ENCODE assay signal across 8 cellular contexts in genomic region chr15:84716036-84716732, GRCh38. TPM values are rescaled to one million over a fixed set of nuclear protein-coding genes. Genes with fewer than 3 reads are reported as not detected.
A peak's percentile ranks its signal among the peaks of the same experiment; 100 is the strongest.
DNase-seq lines count a peak whose midpoint lies in the region; ATAC-seq and TF ChIP-seq lines count a peak whose summit lies in the region.

Gene SEC11A, minus strand, starts transcription at chr15:84716139. Its CDS starts 64 bp downstream, at chr15:84716075.

- CTCF ChIA-PET in A673 (lab: Charles Lee), result interaction anchor here (0.5 to 0.6 kb wide), 3 partner anchors 15 to 239 kb away, joined by 3 to 8 read pairs (median 3); no protein-coding TSS in a partner anchor

- H3K27me3 ChIP-seq in A673 (replicated peaks; ENCODE audit: insufficient read depth, low read depth, low read length, poor library complexity) (no peaks in the 10 kb centered on the region), breast epithelium (no peaks in the 10 kb centered on the region), iPS-20b (ENCODE audit: insufficient read depth, low read length) (no peaks in the 10 kb centered on the region)

- POLR2A ChIA-PET in A673 (lab: Charles Lee; ENCODE audit: low non-redundant PET), result interaction anchor here (0.6 kb wide), 2 partner anchors 16 to 52 kb away, joined by 4 to 5 read pairs; no protein-coding TSS in a partner anchor

- H3K27ac ChIP-seq in A673 (ENCODE audit: low read depth, low read length, poor library complexity, severe bottlenecking) (peak within 1 kb of the TSS; percentile 78), VCaP (peak within 1 kb of the TSS; percentile 91), breast epithelium (peak within 1 kb of the TSS; percentile 93 to 95), iPS-20b (ENCODE audit: low read length) (peak within 1 kb of the TSS; percentile 85), skin epidermis (peak within 1 kb of the TSS; percentile 36 to 96 (median 91))

- peaks cover 1% of the 10 kb centered on the region for H3K36me3 ChIP-seq in A673 (ENCODE audit: insufficient read depth, low read length, poor library complexity, severe bottlenecking)
- H3K36me3 ChIP-seq in breast epithelium, result no peaks in the 10 kb centered on the region
- H3K36me3 ChIP-seq in iPS-20b (ENCODE audit: insufficient read depth, low read depth, low read length), result peaks cover 16% of the 10 kb centered on the region

- H3K4me3 ChIP-seq in A673 (ENCODE audit: low read depth, low read length, poor library complexity, severe bottlenecking), result peak within 1 kb of the TSS; percentile 98
- peak within 1 kb of the TSS; percentile 79 to 88 (median 83) for H3K4me3 ChIP-seq in breast epithelium
- H3K4me3 ChIP-seq in iPS-20b (ENCODE audit: low read length), result peak within 1 kb of the TSS; percentile 99
- peak within 1 kb of the TSS; percentile 65 to 94 (median 72) for H3K4me3 ChIP-seq in skin epidermis

- H3K9me3 ChIP-seq in A673 (ENCODE audit: low read depth, low read length, poor library complexity, severe bottlenecking) (no peaks in the 10 kb centered on the region), breast epithelium (no peaks in the 10 kb centered on the region), iPS-20b (ENCODE audit: insufficient read depth, low read depth, low read length) (no peaks in the 10 kb centered on the region)

- H3K4me1 ChIP-seq in A673 (ENCODE audit: insufficient read depth, low read length, poor library complexity, severe bottlenecking), result peaks cover 9% of the 10 kb centered on the region
- H3K4me1 ChIP-seq in breast epithelium, result peaks cover 0 to 12% of the 10 kb centered on the region in 2 donors
- peaks cover 6% of the 10 kb centered on the region for H3K4me1 ChIP-seq in iPS-20b (ENCODE audit: insufficient read depth, low read length)

- TF ChIP-seq CTCF in A673 (conservative IDR thresholded peaks at IDR 0.05; ENCODE audit: low read depth, low read length) (no peak), VCaP (conservative IDR thresholded peaks at IDR 0.05) (no peak), breast epithelium (IDR thresholded peaks at IDR 0.05) (no peak)

- DNase-seq in A673 (ENCODE audit: low spot score), result peak; percentile 97
- DNase-seq in NCI-H2196 (lab: John Stamatoyannopoulos, UW; ENCODE audit: unreplicated experiment), result peak; percentile 86
- DNase-seq in breast epithelium (ENCODE audit: low spot score in 2 of 2), result peak; percentile 93 to 95

- peak; percentile 64 for TF ChIP-seq POLR2A in breast epithelium (IDR thresholded peaks at IDR 0.05)

- ATAC-seq in GM18868 (IDR thresholded peaks at IDR 0.05; ENCODE audit: unreplicated experiment) (peak; percentile 95), HG03108 (IDR thresholded peaks at IDR 0.05; ENCODE audit: unreplicated experiment) (peak; percentile 91)

- H3K9ac ChIP-seq in iPS-20b (ENCODE audit: low read depth, low read length), result peak within 1 kb of the TSS; percentile 98

- no TSS peak for BruUV-seq in A673 (replicated peaks; lab: Mats Ljungman, UMichigan)

- intact Hi-C loops in A673 (cut with micrococcal nuclease; ENCODE audit: unreplicated experiment), result no loop called here
- intact Hi-C loops in breast epithelium (cut with DNase I; ENCODE audit: low total_unique reads), result no loop called here

RNA-seq across cellular contexts. Expression of gene SEC11A, which starts in this region (rescaled TPM):
- 104 and 106 TPM in 2 replicates for total RNA-seq in A673 (2021)
- 100 to 1,000 TPM; 121 to 188 (median 122) TPM for total RNA-seq in breast epithelium

Comparison
In these comparisons a context has a peak if more than half of its experiments do, and no peak if none do; other contexts are left out.
1. Peak in every context shown above with its lines: DNase-seq, ATAC-seq, H3K4me3 ChIP-seq and H3K27ac ChIP-seq.